Comparison of ENCODE assay signal across 8 cellular contexts in genomic region chr3:182682263-182683229, GRCh38.
A peak's percentile ranks its signal among the peaks of the same experiment; 100 is the strongest.
DNase-seq lines count a peak whose midpoint lies in the region; ATAC-seq and TF ChIP-seq lines count a peak whose summit lies in the region.

No MANE protein-coding gene starts in this region.

- TF ChIP-seq EP300 in suprapubic skin (IDR thresholded peaks at IDR 0.05) = no peak

- H2AFZ ChIP-seq in fibroblast of lung (ENCODE audit: low read length) = peak overlapping the region; percentile 71

- TF ChIP-seq CTCF in fibroblast of lung (conservative IDR thresholded peaks at IDR 0.05 in 1 of 2, IDR thresholded peaks at IDR 0.05 in 1 of 2; ENCODE audit: low read depth in 1 of 2, low read length in 2 of 2) (peak; percentile 6 to 25), suprapubic skin (IDR thresholded peaks at IDR 0.05) (no peak)

- H3K36me3 Mint-ChIP-seq in activated T-cell treated with anti-CD3 and anti-CD28 coated beads, Interleukin-2, amount 50 U/mL, for 4 hours (ENCODE audit: insufficient read depth) = no peaks in the 10 kb centered on the region
- no peaks in the 10 kb centered on the region for H3K36me3 Mint-ChIP-seq in natural killer cell treated with Interleukin-12 subunit alpha and Interleukin-12 subunit beta and Interleukin-15 and Interleukin-18, amount 100 ng/mL, for 72 hours

- ATAC-seq in GM18870 (IDR thresholded peaks at IDR 0.05; ENCODE audit: unreplicated experiment) (peak; percentile 66), HG03097 (IDR thresholded peaks at IDR 0.05; ENCODE audit: low FRiP score, unreplicated experiment) (peak; percentile 96)
- peak; percentile 86 to 87 for ATAC-seq in activated T-cell treated with anti-CD3 and anti-CD28 coated beads, Interleukin-2, amount 50 U/mL, for 4 hours
- peak; percentile 91 to 92 for ATAC-seq in natural killer cell treated with Interleukin-12 subunit alpha and Interleukin-12 subunit beta and Interleukin-15 and Interleukin-18, amount 100 ng/mL, for 72 hours

- H3K9me3 Mint-ChIP-seq in activated T-cell treated with anti-CD3 and anti-CD28 coated beads, Interleukin-2, amount 50 U/mL, for 4 hours = no peaks in the 10 kb centered on the region
- no peaks in the 10 kb centered on the region for H3K9me3 Mint-ChIP-seq in natural killer cell treated with Interleukin-12 subunit alpha and Interleukin-12 subunit beta and Interleukin-15 and Interleukin-18, amount 100 ng/mL, for 72 hours

- H3K9ac ChIP-seq in fibroblast of lung (ENCODE audit: insufficient read depth, low read length) = peak overlapping the region; percentile 32

- H3K27me3 Mint-ChIP-seq in activated T-cell treated with anti-CD3 and anti-CD28 coated beads, Interleukin-2, amount 50 U/mL, for 4 hours (ENCODE audit: low read depth) = peaks cover 26% of the 10 kb centered on the region
- peaks cover 25 to 50% of the 10 kb centered on the region in 2 donors for H3K27me3 Mint-ChIP-seq in natural killer cell treated with Interleukin-12 subunit alpha and Interleukin-12 subunit beta and Interleukin-15 and Interleukin-18, amount 100 ng/mL, for 72 hours

- 1% methylated on average over 34 of the region's 79 CpGs for WGBS in suprapubic skin

- no peaks in the 10 kb centered on the region for H4K20me1 ChIP-seq in fibroblast of lung (ENCODE audit: control insufficient read depth, extremely low read depth, insufficient read depth, low read length)

- no peak overlapping the region for H3K27ac ChIP-seq in fibroblast of lung (ENCODE audit: insufficient read depth, low read length)
- H3K27ac ChIP-seq in suprapubic skin = no peak overlapping the region

- DNase-seq in AG20443 (ENCODE audit: low spot score) (peak; percentile 70), NCI-H82 (lab: John Stamatoyannopoulos, UW) (peak; percentile 61), fibroblast of lung (ENCODE audit: low read depth in 2 of 2) (peak; percentile 29 to 48), suprapubic skin (ENCODE audit: low spot score in 2 of 2) (no peak)
- peak; percentile 38 for DNase-seq in activated T-cell treated with anti-CD3 and anti-CD28 coated beads, Interleukin-2, amount 50 U/mL, for 4 hours
- peak; percentile 73 for DNase-seq in natural killer cell treated with Interleukin-12 subunit alpha and Interleukin-12 subunit beta and Interleukin-15 and Interleukin-18, amount 100 ng/mL, for 72 hours (ENCODE audit: low spot score)

- peaks cover 10% of the 10 kb centered on the region for H3K4me1 Mint-ChIP-seq in activated T-cell treated with anti-CD3 and anti-CD28 coated beads, Interleukin-2, amount 50 U/mL, for 4 hours (ENCODE audit: low read depth)
- H3K4me1 Mint-ChIP-seq in natural killer cell treated with Interleukin-12 subunit alpha and Interleukin-12 subunit beta and Interleukin-15 and Interleukin-18, amount 100 ng/mL, for 72 hours (ENCODE audit: low read depth in 2 of 2) = peaks cover 4 to 8% of the 10 kb centered on the region in 2 donors

- peaks cover 4% of the 10 kb centered on the region for H3K27me3 ChIP-seq in fibroblast of lung (ENCODE audit: control insufficient read depth, insufficient read depth, low read length)
- peaks cover 27% of the 10 kb centered on the region for H3K27me3 ChIP-seq in suprapubic skin

- no peaks in the 10 kb centered on the region for H3K36me3 ChIP-seq in fibroblast of lung (ENCODE audit: control insufficient read depth, insufficient read depth, low read length)
- H3K36me3 ChIP-seq in suprapubic skin = no peaks in the 10 kb centered on the region

- H3K27ac Mint-ChIP-seq in natural killer cell treated with Interleukin-12 subunit alpha and Interleukin-12 subunit beta and Interleukin-15 and Interleukin-18, amount 100 ng/mL, for 72 hours = no peak overlapping the region

- H3K79me2 ChIP-seq in fibroblast of lung (ENCODE audit: control insufficient read depth, insufficient read depth, low read length) = no peaks in the 10 kb centered on the region

- H3K4me3 ChIP-seq in fibroblast of lung (replicated peaks in 1 of 4; ENCODE audit: control extremely low read depth in 1 of 4, insufficient read depth in 1 of 4, low read depth in 3 of 4, low read length in 4 of 4) = peak overlapping the region; percentile 49 to 64 (median 57)
- H3K4me3 ChIP-seq in suprapubic skin = peak overlapping the region; percentile 63

- peak overlapping the region; percentile 76 for H3K4me3 Mint-ChIP-seq in activated T-cell treated with anti-CD3 and anti-CD28 coated beads, Interleukin-2, amount 50 U/mL, for 4 hours
- H3K4me3 Mint-ChIP-seq in natural killer cell treated with Interleukin-12 subunit alpha and Interleukin-12 subunit beta and Interleukin-15 and Interleukin-18, amount 100 ng/mL, for 72 hours = peak overlapping the region; percentile 90

- no peak for TF ChIP-seq POLR2A in suprapubic skin (IDR thresholded peaks at IDR 0.05)

- H3K9me3 ChIP-seq in fibroblast of lung (ENCODE audit: control insufficient read depth, insufficient read depth, low read depth, low read length) = no peaks in the 10 kb centered on the region
- H3K9me3 ChIP-seq in suprapubic skin = no peaks in the 10 kb centered on the region

- peak overlapping the region; percentile 86 for H3K4me2 ChIP-seq in fibroblast of lung (ENCODE audit: extremely low read depth, insufficient read depth, low read length)

- H3K4me1 ChIP-seq in fibroblast of lung (ENCODE audit: control insufficient read depth, extremely low read depth, insufficient read depth, low read length) = no peaks in the 10 kb centered on the region
- H3K4me1 ChIP-seq in suprapubic skin = peaks cover 16% of the 10 kb centered on the region

Comparison
In these comparisons a context has a peak if more than half of its experiments do, and no peak if none do; other contexts are left out.
1. DNase-seq: peak in AG20443 (single experiment), NCI-H82 (single experiment), activated T-cell treated with anti-CD3 and anti-CD28 coated beads, Interleukin-2, amount 50 U/mL, for 4 hours (single experiment), fibroblast of lung (2 of 2) and natural killer cell treated with Interleukin-12 subunit alpha and Interleukin-12 subunit beta and Interleukin-15 and Interleukin-18, amount 100 ng/mL, for 72 hours (single experiment); none in suprapubic skin (0 of 2).
2. CTCF ChIP-seq: peak in fibroblast of lung (2 of 2); none in suprapubic skin (0 of 2).
3. Peak in every context shown above with its lines, with median percentiles within 50 percentile points of each other: ATAC-seq.